8 cellular contexts compared by ENCODE assay signal in the genomic region with DNA sequence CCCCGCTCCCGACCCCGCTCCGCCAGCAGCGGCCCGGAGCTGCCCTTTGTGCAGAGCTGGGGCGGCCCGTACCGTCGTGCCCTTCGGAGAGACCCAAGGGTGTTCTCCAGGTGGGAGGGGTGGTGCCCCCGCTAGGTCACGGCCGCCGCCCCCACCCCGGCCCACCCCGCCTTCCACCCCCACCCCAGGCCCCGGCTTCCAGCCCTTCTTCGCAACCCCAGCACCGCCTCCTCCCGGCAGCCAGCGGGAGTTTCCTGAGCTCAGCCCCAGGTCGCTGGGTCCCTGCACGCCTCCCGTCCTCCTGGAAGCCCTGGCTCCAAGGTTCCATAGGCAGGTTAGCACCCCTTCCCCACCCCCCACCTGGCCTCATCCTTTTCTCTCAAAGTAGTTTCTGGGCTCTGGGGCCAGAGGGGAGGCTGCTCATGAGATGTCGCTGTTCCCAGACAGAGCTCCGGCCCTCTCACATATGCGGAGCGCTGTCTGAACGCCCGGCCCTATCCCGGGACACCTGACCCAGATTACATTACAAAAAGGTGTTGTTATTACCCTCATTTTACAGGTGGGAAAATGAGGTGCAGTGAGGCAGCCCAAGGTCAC. TPM values are rescaled to one million over a fixed set of nuclear protein-coding genes. Genes with fewer than 3 reads are reported as not detected.
DNase-seq lines count a peak whose midpoint lies in the region; ATAC-seq, FAIRE-seq and TF ChIP-seq lines count a peak whose summit lies in the region.

No MANE protein-coding gene starts in this region.

- no peaks in the 10 kb centered on the region for H3F3A ChIP-seq in SU-DHL-6 (ENCODE audit: insufficient read depth)

- H3K36me3 ChIP-seq in SU-DHL-6 (ENCODE audit: low read length): no peaks in the 10 kb centered on the region
- H3K36me3 ChIP-seq in esophagus squamous epithelium: no peaks in the 10 kb centered on the region
- no peaks in the 10 kb centered on the region for H3K36me3 ChIP-seq in pancreas

- H3K27me3 ChIP-seq in SU-DHL-6 (ENCODE audit: low read length): no peaks in the 10 kb centered on the region
- H3K27me3 ChIP-seq in esophagus squamous epithelium: peaks cover 0 to 87% (median 0%) of the 10 kb centered on the region in 4 donors
- no peaks in the 10 kb centered on the region for H3K27me3 ChIP-seq in pancreas

- intact Hi-C loops in esophagus squamous epithelium (cut with DNase I) (no loop called here), pancreas (cut with DNase I) (no loop called here)

- no peak overlapping the region for H3K27ac ChIP-seq in SU-DHL-6 (ENCODE audit: low read depth, low read length)
- peak overlapping the region; percentile 35 to 76 (median 64) for H3K27ac ChIP-seq in esophagus squamous epithelium
- peak overlapping the region; percentile 84 to 89 (median 86) for H3K27ac ChIP-seq in pancreas

- H3K4me2 ChIP-seq in SU-DHL-6 (ENCODE audit: low read depth, low read length, poor library complexity, severe bottlenecking): peak overlapping the region; percentile 34

- DNase-seq in AG10803 (ENCODE audit: low read depth): peak; percentile 31
- DNase-seq in GM12864 (ENCODE audit: low read depth): no peak
- no peak for DNase-seq in esophagus squamous epithelium (lab: John Stamatoyannopoulos, UW)
- peak in 3 of 6 donors; percentile 60 to 75 (median 61) for DNase-seq in pancreas
- DNase-seq in middle frontal gyrus (ENCODE audit: extremely low spot score, low spot score): no peak
- no peak for DNase-seq in DMS79 (lab: John Stamatoyannopoulos, UW)

- no peaks in the 10 kb centered on the region for H3K79me2 ChIP-seq in SU-DHL-6 (ENCODE audit: insufficient read depth, low read length)

- 80% methylated on average over 2 of the region's 32 CpGs; no CpG with 5 or more reads in 1 of the 2 donors for WGBS in esophagus squamous epithelium, 2 donors
- 22 to 39% methylated on average over 13 to 27 of the region's 32 CpGs for WGBS in pancreas, 2 donors

- TF ChIP-seq POLR2A in esophagus squamous epithelium (IDR thresholded peaks at IDR 0.05): no peak

- no peak overlapping the region for H3K9ac ChIP-seq in SU-DHL-6 (ENCODE audit: low read length)

- no peak for FAIRE-seq in pancreas (lab: Jason Lieb, UNC)

- H3K9me2 ChIP-seq in SU-DHL-6 (replicated peaks; ENCODE audit: insufficient read depth, low read length): no peaks in the 10 kb centered on the region

- TF ChIP-seq CTCF in AG10803 (conservative IDR thresholded peaks at IDR 0.05; ENCODE audit: low read length) (peak; percentile 39), GM12864 (IDR thresholded peaks at IDR 0.05; ENCODE audit: low read depth, low read length, missing control alignments) (peak; percentile 36), SU-DHL-6 (IDR thresholded peaks at IDR 0.05; ENCODE audit: insufficient read depth, low read length, poor library complexity, severe bottlenecking) (no peak), esophagus squamous epithelium (IDR thresholded peaks at IDR 0.05) (peak in 3 of 6 experiments; percentile 16 to 42 (median 17)), pancreas (IDR thresholded peaks at IDR 0.05) (peak in 1 of 4 donors; percentile 12)

- ATAC-seq in pancreas: peak; percentile 20 to 30 (median 24)
- no peak for ATAC-seq in HG03565 (IDR thresholded peaks at IDR 0.05; ENCODE audit: unreplicated experiment)

- no peak overlapping the region for H2AFZ ChIP-seq in SU-DHL-6 (ENCODE audit: low read depth, low read length, severe bottlenecking)

- H3K9me3 ChIP-seq in SU-DHL-6 (ENCODE audit: insufficient read depth, low read length): no peaks in the 10 kb centered on the region
- no peaks in the 10 kb centered on the region for H3K9me3 ChIP-seq in esophagus squamous epithelium
- H3K9me3 ChIP-seq in pancreas: no peaks in the 10 kb centered on the region

- no peaks in the 10 kb centered on the region for H4K20me1 ChIP-seq in SU-DHL-6 (ENCODE audit: low read depth, low read length)

- H3K4me1 ChIP-seq in esophagus squamous epithelium (peaks cover 68 to 90% (median 78%) of the 10 kb centered on the region in 3 donors), pancreas (peaks cover 0 to 2% (median 0%) of the 10 kb centered on the region in 3 donors)

- H3K4me3 ChIP-seq in AG10803 (ENCODE audit: low read length): peak overlapping the region; percentile 41
- H3K4me3 ChIP-seq in GM12864 (ENCODE audit: low read depth, low read length): no peak overlapping the region; the same call in 1 of the 2 replicates
- no peak overlapping the region for H3K4me3 ChIP-seq in SU-DHL-6 (ENCODE audit: insufficient read depth, low read length, poor library complexity, severe bottlenecking)
- peak overlapping the region; percentile 25 to 72 (median 48) for H3K4me3 ChIP-seq in esophagus squamous epithelium
- H3K4me3 ChIP-seq in pancreas: peak overlapping the region in 3 of 4 donors; percentile 23 to 49 (median 42)

RNA-seq across cellular contexts. Expression of a gene that starts 25.2 kb away (rescaled TPM):
- total RNA-seq in esophagus squamous epithelium (100 to 1,000 TPM; 175 to 307 (median 223) TPM), pancreas (10 to 100 TPM; 40.4 to 88.3 (median 53.5) TPM)
- 100 to 1,000 TPM; 163 to 300 TPM for polyA plus RNA-seq in pancreas

RNA-seq across cellular contexts. Expression of a gene that starts 46.5 kb away (rescaled TPM):
- total RNA-seq in esophagus squamous epithelium (10 to 100 TPM; 14.9 to 41.3 (median 19.6) TPM), pancreas (1 to 10 TPM in 5 of 6 donors, under 1 TPM in 1; 0.97 to 4.4 (median 2.4) TPM)
- polyA plus RNA-seq in pancreas: 1 to 10 TPM; 4.0 to 4.8 TPM

RNA-seq across cellular contexts. Expression of a gene that starts 46.7 kb away (rescaled TPM):
- total RNA-seq in esophagus squamous epithelium (10 to 100 TPM; 30.4 to 47.5 (median 38.3) TPM), pancreas (10 to 100 TPM; 17.2 to 27.1 (median 18.9) TPM)
- 10 to 100 TPM; 25.9 to 32.7 TPM for polyA plus RNA-seq in pancreas

RNA-seq across cellular contexts. Expression of a gene that starts 55.7 kb away (rescaled TPM):
- total RNA-seq in esophagus squamous epithelium (10 to 100 TPM; 32.4 to 60.1 (median 48.6) TPM), pancreas (10 to 100 TPM in 4 of 6 donors, 1 to 10 TPM in 2; 8.7 to 15.8 (median 10.9) TPM)
- 10 to 100 TPM; 10.1 to 20.2 TPM for polyA plus RNA-seq in pancreas

Comparison
In these comparisons a context has a peak if more than half of its experiments do, and no peak if none do; other contexts are left out.
1. H3K4me3 ChIP-seq: peak in AG10803 (single experiment), esophagus squamous epithelium (4 of 4) and pancreas (3 of 4); none in GM12864 (single experiment) and SU-DHL-6 (single experiment).